Comparison of ENCODE assay signal across 8 cellular contexts in the genomic region with DNA sequence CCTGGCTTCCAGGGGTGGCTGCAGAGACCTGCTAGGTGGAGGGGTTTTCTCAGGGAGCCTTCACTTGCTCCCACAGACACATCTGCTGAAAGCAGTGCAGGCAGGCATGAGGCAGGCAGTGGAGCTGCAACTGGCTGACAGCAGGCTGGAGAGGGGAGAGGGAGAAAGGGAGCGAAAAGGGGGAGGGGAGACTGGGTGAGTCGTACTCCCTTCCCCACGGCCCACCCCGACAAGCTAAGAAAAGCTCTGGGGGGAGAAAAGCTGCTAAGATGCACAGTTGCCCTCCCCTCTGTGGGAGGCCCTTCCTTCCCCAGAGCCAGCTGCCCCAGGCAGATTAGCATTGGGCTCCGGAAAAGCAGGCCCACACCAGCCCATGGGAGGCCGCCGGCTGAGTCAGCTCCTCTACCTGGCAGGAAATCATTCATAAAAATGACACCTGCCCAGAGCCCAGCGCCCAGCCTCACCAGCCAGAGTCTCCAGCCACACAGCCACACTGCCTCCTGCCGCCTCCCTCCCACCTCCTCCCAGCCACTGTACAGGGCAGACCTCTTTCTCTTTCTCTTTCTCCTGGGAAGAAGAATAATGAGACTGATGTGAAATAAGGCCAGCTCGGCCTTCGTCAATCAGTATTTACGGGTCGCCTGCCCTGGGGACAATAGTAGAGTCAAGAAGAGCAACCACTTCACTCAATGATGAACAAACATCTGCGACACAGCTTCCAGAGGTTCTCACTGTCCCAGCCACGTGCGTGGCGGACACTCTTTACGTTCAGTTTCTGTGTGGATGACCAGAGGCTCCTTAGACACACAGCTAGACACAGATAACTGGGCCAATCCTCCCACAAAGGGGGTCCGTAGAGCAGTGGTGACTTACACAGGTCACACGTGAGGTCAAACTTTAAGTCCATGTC. TPM values are rescaled to one million over a fixed set of nuclear protein-coding genes. Genes with fewer than 3 reads are reported as not detected.
DNase-seq lines count a peak whose midpoint lies in the region; ATAC-seq and TF ChIP-seq lines count a peak whose summit lies in the region.

No MANE protein-coding gene starts in this region.

- H3K9me2 ChIP-seq in HCT116 (ENCODE audit: insufficient read depth) = no peaks in the 10 kb centered on the region

- no peak overlapping the region for H2AFZ ChIP-seq in HCT116 (ENCODE audit: low read depth, low read length, poor library complexity, severe bottlenecking)

- in situ Hi-C loops in Panc1 (cut with HindIII; ENCODE audit: low pct_unique_long_range_greater_than_20kb, low sequenced_read_pairs) = no loop called here

- RAD21 ChIA-PET in HCT116 (lab: Charles Lee; ENCODE audit: low non-redundant PET in 1 of 2, low total read pairs in 2 of 2, uncharacterized antibody in 2 of 2, unreplicated experiment in 2 of 2) = no interaction called here

- peaks cover 3% of the 10 kb centered on the region for H3K9me3 Mint-ChIP-seq in stimulated activated memory B cell treated with anti-CD40 and anti-IgM and Interleukin-4, amounts not matched to agents 10 μg/mL and 1 μg/mL and 100 μg/mL, for 72 hours

- H3K36me3 ChIP-seq in HCT116 (ENCODE audit: control insufficient read depth in 1 of 2, insufficient read depth in 2 of 2, low read length in 2 of 2) (no peaks in the 10 kb centered on the region), Panc1 (ENCODE audit: control insufficient read depth, insufficient read depth, low read length) (no peaks in the 10 kb centered on the region)

- no peak overlapping the region for H3K4me3 Mint-ChIP-seq in stimulated activated memory B cell treated with anti-CD40 and anti-IgM and Interleukin-4, amounts not matched to agents 10 μg/mL and 1 μg/mL and 100 μg/mL, for 72 hours

- intact Hi-C loops in HCT116 (cut with micrococcal nuclease) = no loop called here
- intact Hi-C loops in Panc1 (cut with micrococcal nuclease; ENCODE audit: unreplicated experiment) = no loop called here

- H3K4me1 Mint-ChIP-seq in stimulated activated memory B cell treated with anti-CD40 and anti-IgM and Interleukin-4, amounts not matched to agents 10 μg/mL and 1 μg/mL and 100 μg/mL, for 72 hours = peaks cover 12% of the 10 kb centered on the region

- peak overlapping the region; percentile 53 for H3K27ac Mint-ChIP-seq in stimulated activated memory B cell treated with anti-CD40 and anti-IgM and Interleukin-4, amounts not matched to agents 10 μg/mL and 1 μg/mL and 100 μg/mL, for 72 hours

- POLR2A ChIA-PET in HCT116 (lab: Charles Lee) (interaction anchor here (1.1 to 1.3 kb wide), 2 partner anchors 82 to 97 kb away, joined by 3 to 7 read pairs; no protein-coding TSS in a partner anchor), Panc1 (lab: Charles Lee) (interaction anchor here (1.0 kb wide), 1 partner anchor 97 kb away, joined by 3 read pairs; no protein-coding TSS in a partner anchor)

- no TSS peak for BruUV-seq in HCT116 (replicated peaks; lab: Mats Ljungman, UMichigan)
- no TSS peak for BruUV-seq in Panc1 (replicated peaks; lab: Mats Ljungman, UMichigan)

- ATAC-seq in HCT116 = peak; percentile 75
- peak; percentile 60 for ATAC-seq in Panc1
- peak; percentile 79 for ATAC-seq in esophagus mucosa
- ATAC-seq in stimulated activated memory B cell treated with anti-CD40 and anti-IgM and Interleukin-4, amounts not matched to agents 10 μg/mL and 1 μg/mL and 100 μg/mL, for 72 hours = peak; percentile 31
- no peak for ATAC-seq in GM21717 (IDR thresholded peaks at IDR 0.05; ENCODE audit: unreplicated experiment)
- no peak for ATAC-seq in GM19324 (IDR thresholded peaks at IDR 0.05; ENCODE audit: low FRiP score, unreplicated experiment)

- H3K27me3 ChIP-seq in HCT116 (ENCODE audit: insufficient read depth, low read length) (no peaks in the 10 kb centered on the region), Panc1 (ENCODE audit: control insufficient read depth, insufficient read depth, low read length) (no peaks in the 10 kb centered on the region)

- DNase-seq in A172 (ENCODE audit: low spot score) = peak; percentile 66
- no peak for DNase-seq in HCT116 (ENCODE audit: low read depth, low spot score)
- DNase-seq in Panc1 (ENCODE audit: low read depth, low spot score) = no peak
- DNase-seq in activated T-cell treated with anti-CD3 and anti-CD28 coated beads for 4 hours = no peak

- CTCF ChIA-PET in HCT116 (lab: Charles Lee) (interaction anchor here (0.9 to 1.5 kb wide), 3 partner anchors 8 to 97 kb away, joined by 3 to 19 read pairs (median 3); a partner anchor contains a TSS), Panc1 (lab: Charles Lee) (interaction anchor here (0.7 to 1.2 kb wide), 2 partner anchors 97 to 108 kb away, joined by 3 to 4 read pairs; no protein-coding TSS in a partner anchor)

- no peak for TF ChIP-seq POLR2A in HCT116 (IDR thresholded peaks at IDR 0.05; ENCODE audit: borderline replicate concordance, extremely low read depth, insufficient read depth, insufficient read length)

- no peaks in the 10 kb centered on the region for H4K20me1 ChIP-seq in HCT116 (ENCODE audit: insufficient read depth)

- H3K79me2 ChIP-seq in HCT116 (ENCODE audit: insufficient read depth, low read length) = no peaks in the 10 kb centered on the region

- H3K27ac ChIP-seq in HCT116 (ENCODE audit: low read depth, low read length) (no peak overlapping the region), Panc1 (ENCODE audit: low read length) (no peak overlapping the region)

- H3K4me3 ChIP-seq in HCT116 (replicated peaks in 1 of 2; ENCODE audit: low read depth in 1 of 2, low read length in 2 of 2) (no peak overlapping the region), Panc1 (ENCODE audit: low read depth in 2 of 2, low read length in 2 of 2) (no peak overlapping the region)

- H3K27me3 Mint-ChIP-seq in stimulated activated memory B cell treated with anti-CD40 and anti-IgM and Interleukin-4, amounts not matched to agents 10 μg/mL and 1 μg/mL and 100 μg/mL, for 72 hours = no peaks in the 10 kb centered on the region

- no peak for TF ChIP-seq RAD21 in HCT116 (IDR thresholded peaks at IDR 0.05; ENCODE audit: low read depth)

- H3K4me1 ChIP-seq in HCT116 (ENCODE audit: control insufficient read depth in 1 of 2, insufficient read depth in 2 of 2, low read length in 2 of 2) = peaks cover 11 to 23% of the 10 kb centered on the region in 2 experiments
- H3K4me1 ChIP-seq in Panc1 (ENCODE audit: control insufficient read depth, insufficient read depth, low read length) = 0 out of 2 replicates have a peak, but pooled peaks cover 4% of the 10 kb centered on the region

- H3K4me2 ChIP-seq in HCT116 (ENCODE audit: low read length) = peak overlapping the region; percentile 46

- H3K9ac ChIP-seq in HCT116 (ENCODE audit: low read length) = peak overlapping the region; percentile 28; the same call in 1 of the 2 replicates

- no peaks in the 10 kb centered on the region for H3K36me3 Mint-ChIP-seq in stimulated activated memory B cell treated with anti-CD40 and anti-IgM and Interleukin-4, amounts not matched to agents 10 μg/mL and 1 μg/mL and 100 μg/mL, for 72 hours

- H3K9me3 ChIP-seq in HCT116 (ENCODE audit: control insufficient read depth in 1 of 2, insufficient read depth in 1 of 2, low read depth in 1 of 2, low read length in 2 of 2) (no peaks in the 10 kb centered on the region), Panc1 (ENCODE audit: control insufficient read depth, insufficient read depth, low read depth, low read length) (no peaks in the 10 kb centered on the region)

- TF ChIP-seq CTCF in HCT116 (IDR thresholded peaks at IDR 0.05 in 2 of 3, conservative IDR thresholded peaks at IDR 0.05 in 1 of 3; ENCODE audit: borderline replicate concordance in 1 of 3, insufficient read depth in 1 of 3, low read depth in 2 of 3, low read length in 2 of 3) = no peak
- TF ChIP-seq CTCF in Panc1 (IDR thresholded peaks at IDR 0.05) = no peak

TF ChIP-seq in HCT116, 20 proteins besides CTCF, POLR2A, EP300 and RAD21:
- TF ChIP-seq EZH2phosphoT487 (IDR thresholded peaks at IDR 0.05; ENCODE audit: borderline replicate concordance) (no peak), FOSL1 (IDR thresholded peaks at IDR 0.05; ENCODE audit: low read depth) (no peak), EGR1 (IDR thresholded peaks at IDR 0.05; ENCODE audit: low read depth) (no peak), CEBPB (IDR thresholded peaks at IDR 0.05; ENCODE audit: low read depth) (no peak), CBX3 (IDR thresholded peaks at IDR 0.05; ENCODE audit: low read depth) (no peak), SRF (IDR thresholded peaks at IDR 0.05; ENCODE audit: low read depth) (no peak), ZFX (IDR thresholded peaks at IDR 0.05) (no peak), ELF1 (IDR thresholded peaks at IDR 0.05; ENCODE audit: borderline replicate concordance, low read depth) (no peak)
- TF ChIP-seq, protein P1, sequence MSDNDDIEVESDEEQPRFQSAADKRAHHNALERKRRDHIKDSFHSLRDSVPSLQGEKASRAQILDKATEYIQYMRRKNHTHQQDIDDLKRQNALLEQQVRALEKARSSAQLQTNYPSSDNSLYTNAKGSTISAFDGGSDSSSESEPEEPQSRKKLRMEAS (IDR thresholded peaks at IDR 0.05) = no peak
- TF ChIP-seq, protein P2, sequence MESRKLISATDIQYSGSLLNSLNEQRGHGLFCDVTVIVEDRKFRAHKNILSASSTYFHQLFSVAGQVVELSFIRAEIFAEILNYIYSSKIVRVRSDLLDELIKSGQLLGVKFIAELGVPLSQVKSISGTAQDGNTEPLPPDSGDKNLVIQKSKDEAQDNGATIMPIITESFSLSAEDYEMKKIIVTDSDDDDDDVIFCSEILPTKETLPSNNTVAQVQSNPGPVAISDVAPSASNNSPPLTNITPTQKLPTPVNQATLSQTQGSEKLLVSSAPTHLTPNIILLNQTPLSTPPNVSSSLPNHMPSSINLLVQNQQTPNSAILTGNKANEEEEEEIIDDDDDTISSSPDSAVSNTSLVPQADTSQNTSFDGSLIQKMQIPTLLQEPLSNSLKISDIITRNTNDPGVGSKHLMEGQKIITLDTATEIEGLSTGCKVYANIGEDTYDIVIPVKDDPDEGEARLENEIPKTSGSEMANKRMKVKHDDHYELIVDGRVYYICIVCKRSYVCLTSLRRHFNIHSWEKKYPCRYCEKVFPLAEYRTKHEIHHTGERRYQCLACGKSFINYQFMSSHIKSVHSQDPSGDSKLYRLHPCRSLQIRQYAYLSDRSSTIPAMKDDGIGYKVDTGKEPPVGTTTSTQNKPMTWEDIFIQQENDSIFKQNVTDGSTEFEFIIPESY (IDR thresholded peaks at IDR 0.05; ENCODE audit: extremely low read depth, insufficient replicate concordance, low read length) = no peak

RNA-seq across cellular contexts. Expression of a gene that starts 7.7 kb away (rescaled TPM):
- total RNA-seq in A172 (2014; rRNA removed; shearing (Covaris generic)) = not detected in 2 replicates
- total RNA-seq in HCT116 (2021; ENCODE audit: unreplicated experiment) (not detected), Panc1 (2021; ENCODE audit: unreplicated experiment) (not detected), esophagus mucosa (not detected)
- not detected in 2 replicates for polyA plus RNA-seq in HCT116 (2012)
- polyA plus RNA-seq in Panc1 (2012; ENCODE audit: insufficient read length) = not detected

Comparison
In these comparisons a context has a peak if more than half of its experiments do, and no peak if none do; other contexts are left out.
1. ATAC-seq: peak in HCT116 (single experiment), Panc1 (single experiment), esophagus mucosa (single experiment) and stimulated activated memory B cell treated with anti-CD40 and anti-IgM and Interleukin-4, amounts not matched to agents 10 μg/mL and 1 μg/mL and 100 μg/mL, for 72 hours (single experiment); none in GM21717 (single experiment) and GM19324 (single experiment).